ENCODE assay signal across 29 cellular contexts in genomic region chr20:44053046-44053445, GRCh38.
DNase-seq lines count a peak whose midpoint lies in the region; ATAC-seq and TF ChIP-seq lines count a peak whose summit lies in the region.
"Had no signal": no experiment of that assay in that cellular context is flagged by ENCODE, and none has a peak within 500 bp of the region (broad histone marks: within the 10 kb centered on the region; RNA-seq: fewer than 3 reads in every experiment).

No MANE protein-coding gene starts in this region.

- peak; percentile 9 for DNase-seq in activated CD4-positive, alpha-beta memory T cell treated with anti-CD3 and anti-CD28 coated beads, Interleukin-2, amount 10 ng/mL, durations not matched to agents 7 days and 5 days
- no peak for DNase-seq in activated CD4-positive, alpha-beta memory T cell treated with anti-CD3 and anti-CD28 coated beads for 36 hours
- DNase-seq in right atrium auricular region (ENCODE audit: low spot score) (peak; percentile 38), heart right ventricle (no peak), stomach (peak; percentile 11)
- DNase-seq in T-helper 2 cell treated with Interferon-gamma antibody and Interleukin-4, amounts not matched to agents 5 μg/mL and 100 μg/mL, for 36 hours (ENCODE audit: low spot score): no peak
- DNase-seq in stimulated activated CD4-positive, alpha-beta T cell treated with anti-CD3 and anti-CD28 coated beads, Interleukin-4, amount 100 ng/mL, for 24 hours: no peak
- DNase-seq: 8988T; ACHN; BE2C; CD8-positive, alpha-beta memory T cell; DMS 273 treated with DMSO at 0.1 percent for 48 hours; DMS79; EL; GDM1; H9; IMR-90; NCI-H1048; NCI-H1417 treated with DMSO at 0.1 percent for 48 hours; NCI-H1694 treated with DMSO at 0.1 percent for 48 hours; NCI-H2081; NCI-H2227 treated with DMSO at 0.1 percent for 48 hours; NCI-H526 treated with DMSO at 0.1 percent for 48 hours; PC-9; Right ventricle myocardium superior had no signal

- CTCF ChIA-PET in activated CD4-positive, alpha-beta memory T cell treated with anti-CD3 and anti-CD28 coated beads, Interleukin-2, amount 10 ng/mL, durations not matched to agents 7 days and 5 days (lab: Charles Lee): no interaction called here
- CTCF ChIA-PET in activated CD4-positive, alpha-beta memory T cell treated with anti-CD3 and anti-CD28 coated beads for 36 hours (lab: Charles Lee): no interaction called here

- peaks cover 4% of the 10 kb centered on the region for H3K9me3 Mint-ChIP-seq in activated CD4-positive, alpha-beta memory T cell treated with anti-CD3 and anti-CD28 coated beads, Interleukin-2, amount 10 ng/mL, durations not matched to agents 7 days and 5 days
- peaks cover 3% of the 10 kb centered on the region for H3K9me3 Mint-ChIP-seq in activated CD4-positive, alpha-beta memory T cell treated with anti-CD3 and anti-CD28 coated beads for 36 hours
- no peaks in the 10 kb centered on the region for H3K9me3 Mint-ChIP-seq in T-helper 2 cell treated with Interferon-gamma antibody and Interleukin-4, amounts not matched to agents 5 μg/mL and 100 μg/mL, for 36 hours
- H3K9me3 Mint-ChIP-seq: GM23338 had no signal

- H3K36me3 ChIP-seq in right atrium auricular region (no peaks in the 10 kb centered on the region), heart right ventricle (no peaks in the 10 kb centered on the region), stomach (peaks cover 0 to 33% (median 8%) of the 10 kb centered on the region in 4 donors)
- H3K36me3 ChIP-seq: BE2C had no signal

- no peak overlapping the region for H3K27ac Mint-ChIP-seq in activated CD4-positive, alpha-beta memory T cell treated with anti-CD3 and anti-CD28 coated beads, Interleukin-2, amount 10 ng/mL, durations not matched to agents 7 days and 5 days
- no peak overlapping the region for H3K27ac Mint-ChIP-seq in activated CD4-positive, alpha-beta memory T cell treated with anti-CD3 and anti-CD28 coated beads for 36 hours
- H3K27ac Mint-ChIP-seq in T-helper 2 cell treated with Interferon-gamma antibody and Interleukin-4, amounts not matched to agents 5 μg/mL and 100 μg/mL, for 36 hours: no peak overlapping the region
- H3K27ac Mint-ChIP-seq: CD14-positive monocyte; CD8-positive, alpha-beta memory T cell; GM23338; H9 had no signal

- TF ChIP-seq EP300 in stomach (IDR thresholded peaks at IDR 0.05): no peak

- no peak for TF ChIP-seq CTCF in right atrium auricular region (IDR thresholded peaks at IDR 0.05)
- TF ChIP-seq CTCF in heart right ventricle (IDR thresholded peaks at IDR 0.05): no peak
- TF ChIP-seq CTCF in stomach (IDR thresholded peaks at IDR 0.05): no peak

- H3K4me3 ChIP-seq in right atrium auricular region (no peak overlapping the region), heart right ventricle (no peak overlapping the region), stomach (no peak overlapping the region)
- H3K4me3 ChIP-seq: GM12878, GM23338, PC-9 had no signal

- ATAC-seq in heart right ventricle: no peak
- ATAC-seq: GM12878, GM23338 had no signal

- H3K27me3 ChIP-seq in right atrium auricular region (no peaks in the 10 kb centered on the region), heart right ventricle (no peaks in the 10 kb centered on the region), stomach (no peaks in the 10 kb centered on the region)
- H3K27me3 ChIP-seq: BE2C had no signal

- H3K4me1 ChIP-seq in right atrium auricular region: no peaks in the 10 kb centered on the region
- no peaks in the 10 kb centered on the region for H3K4me1 ChIP-seq in heart right ventricle
- H3K4me1 ChIP-seq in stomach: no peaks in the 10 kb centered on the region
- H3K4me1 ChIP-seq: BE2C had no signal

- 96 to 98% methylated on average over 4 of the region's 4 CpGs for WGBS in heart right ventricle, 2 donors
- 83 to 95% (median 95%) methylated on average over 1 to 4 of the region's 4 CpGs for WGBS in stomach, 5 donors

- peaks cover 0 to 6% of the 10 kb centered on the region in 2 donors for H3K9me3 ChIP-seq in right atrium auricular region
- peaks cover 0 to 13% (median 0%) of the 10 kb centered on the region in 11 donors for H3K9me3 ChIP-seq in heart right ventricle
- H3K9me3 ChIP-seq in stomach: peaks cover 0 to 6% (median 3%) of the 10 kb centered on the region in 4 donors
- H3K9me3 ChIP-seq: BE2C had no signal

- POLR2A ChIA-PET in activated CD4-positive, alpha-beta memory T cell treated with anti-CD3 and anti-CD28 coated beads, Interleukin-2, amount 10 ng/mL, durations not matched to agents 7 days and 5 days (lab: Charles Lee): no interaction called here
- POLR2A ChIA-PET in activated CD4-positive, alpha-beta memory T cell treated with anti-CD3 and anti-CD28 coated beads for 36 hours (lab: Charles Lee): no interaction called here

- TF ChIP-seq POLR2A in stomach (IDR thresholded peaks at IDR 0.05): no peak

- H3K4me1 Mint-ChIP-seq in activated CD4-positive, alpha-beta memory T cell treated with anti-CD3 and anti-CD28 coated beads, Interleukin-2, amount 10 ng/mL, durations not matched to agents 7 days and 5 days: no peaks in the 10 kb centered on the region
- H3K4me1 Mint-ChIP-seq in activated CD4-positive, alpha-beta memory T cell treated with anti-CD3 and anti-CD28 coated beads for 36 hours (ENCODE audit: low read depth): no peaks in the 10 kb centered on the region
- H3K4me1 Mint-ChIP-seq in T-helper 2 cell treated with Interferon-gamma antibody and Interleukin-4, amounts not matched to agents 5 μg/mL and 100 μg/mL, for 36 hours (ENCODE audit: low read depth): no peaks in the 10 kb centered on the region
- H3K4me1 Mint-ChIP-seq: CD14-positive monocyte; CD8-positive, alpha-beta memory T cell; GM23338; H9 had no signal

- peaks cover 27% of the 10 kb centered on the region for H3K27me3 Mint-ChIP-seq in activated CD4-positive, alpha-beta memory T cell treated with anti-CD3 and anti-CD28 coated beads, Interleukin-2, amount 10 ng/mL, durations not matched to agents 7 days and 5 days
- H3K27me3 Mint-ChIP-seq in activated CD4-positive, alpha-beta memory T cell treated with anti-CD3 and anti-CD28 coated beads for 36 hours: no peaks in the 10 kb centered on the region
- H3K27me3 Mint-ChIP-seq in T-helper 2 cell treated with Interferon-gamma antibody and Interleukin-4, amounts not matched to agents 5 μg/mL and 100 μg/mL, for 36 hours (ENCODE audit: low read depth): peaks cover 24% of the 10 kb centered on the region

- H3K27ac ChIP-seq in right atrium auricular region (no peak overlapping the region), heart right ventricle (no peak overlapping the region), stomach (no peak overlapping the region)
- H3K27ac ChIP-seq: KMS-11, PC-9 had no signal

- H3K36me3 Mint-ChIP-seq in activated CD4-positive, alpha-beta memory T cell treated with anti-CD3 and anti-CD28 coated beads, Interleukin-2, amount 10 ng/mL, durations not matched to agents 7 days and 5 days (ENCODE audit: low read depth): no peaks in the 10 kb centered on the region
- peaks cover 2% of the 10 kb centered on the region for H3K36me3 Mint-ChIP-seq in activated CD4-positive, alpha-beta memory T cell treated with anti-CD3 and anti-CD28 coated beads for 36 hours
- H3K36me3 Mint-ChIP-seq in T-helper 2 cell treated with Interferon-gamma antibody and Interleukin-4, amounts not matched to agents 5 μg/mL and 100 μg/mL, for 36 hours (ENCODE audit: low read depth): peaks cover 6% of the 10 kb centered on the region
- H3K36me3 Mint-ChIP-seq: CD14-positive monocyte; CD8-positive, alpha-beta memory T cell had no signal

- no peak overlapping the region for H3K4me3 Mint-ChIP-seq in activated CD4-positive, alpha-beta memory T cell treated with anti-CD3 and anti-CD28 coated beads, Interleukin-2, amount 10 ng/mL, durations not matched to agents 7 days and 5 days
- H3K4me3 Mint-ChIP-seq in activated CD4-positive, alpha-beta memory T cell treated with anti-CD3 and anti-CD28 coated beads for 36 hours: no peak overlapping the region
- H3K4me3 Mint-ChIP-seq in T-helper 2 cell treated with Interferon-gamma antibody and Interleukin-4, amounts not matched to agents 5 μg/mL and 100 μg/mL, for 36 hours: no peak overlapping the region
- H3K4me3 Mint-ChIP-seq: CD14-positive monocyte; CD8-positive, alpha-beta memory T cell; GM23338; H9 had no signal

- intact Hi-C loops in activated CD4-positive, alpha-beta memory T cell treated with anti-CD3 and anti-CD28 coated beads for 36 hours (cut with micrococcal nuclease): no loop called here
- intact Hi-C loops in heart right ventricle (cut with DNase I) (no loop called here), stomach (cut with DNase I; ENCODE audit: low total_unique reads) (no loop called here)

Comparison
In these comparisons a context has a peak if more than half of its experiments do, and no peak if none do; other contexts are left out.
1. DNase-seq: peak in activated CD4-positive, alpha-beta memory T cell treated with anti-CD3 and anti-CD28 coated beads, Interleukin-2, amount 10 ng/mL, durations not matched to agents 7 days and 5 days (single experiment), right atrium auricular region (single experiment) and stomach (single experiment); none in activated CD4-positive, alpha-beta memory T cell treated with anti-CD3 and anti-CD28 coated beads for 36 hours (single experiment), heart right ventricle (0 of 2), T-helper 2 cell treated with Interferon-gamma antibody and Interleukin-4, amounts not matched to agents 5 μg/mL and 100 μg/mL, for 36 hours (single experiment) and stimulated activated CD4-positive, alpha-beta T cell treated with anti-CD3 and anti-CD28 coated beads, Interleukin-4, amount 100 ng/mL, for 24 hours (single experiment).